1 cellular context compared by ENCODE assay signal in the genomic region with DNA sequence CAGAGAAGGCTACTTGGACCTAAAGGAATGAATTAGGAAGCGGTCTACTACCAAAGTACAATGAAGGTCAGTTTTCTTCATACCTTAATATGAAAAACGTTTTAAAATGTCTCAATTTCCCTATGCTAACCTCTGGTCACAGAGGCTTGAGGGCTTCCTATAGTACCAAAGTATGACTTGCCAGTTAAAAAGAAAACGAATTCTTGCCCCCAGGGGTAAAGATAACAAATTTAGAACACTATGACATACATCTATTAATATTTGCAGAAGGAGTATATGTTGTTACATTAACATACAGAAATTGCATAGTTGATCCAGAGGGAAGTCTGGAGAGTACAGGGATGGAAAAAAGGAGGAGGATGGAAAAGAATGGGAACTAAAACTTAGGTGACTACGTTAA.
TF ChIP-seq lines count a peak whose summit lies in the region.

No MANE protein-coding gene starts in this region.

TF ChIP-seq in A549, 52 proteins besides CTCF, POLR2A, EP300 and RAD21:
- TF ChIP-seq ZC3H11A (IDR thresholded peaks at IDR 0.05) (no peak), FOXS1 (CRISPR knock-in tag; IDR thresholded peaks at IDR 0.05) (no peak), MYC (IDR thresholded peaks at IDR 0.05; ENCODE audit: borderline replicate concordance, low read length) (no peak), GATA3 (IDR thresholded peaks at IDR 0.05; ENCODE audit: borderline replicate concordance) (no peak), CBX8 (IDR thresholded peaks at IDR 0.05) (no peak), POLR2AphosphoS2 (conservative IDR thresholded peaks at IDR 0.05; ENCODE audit: low read length) (no peak)
- TF ChIP-seq, protein P1, sequence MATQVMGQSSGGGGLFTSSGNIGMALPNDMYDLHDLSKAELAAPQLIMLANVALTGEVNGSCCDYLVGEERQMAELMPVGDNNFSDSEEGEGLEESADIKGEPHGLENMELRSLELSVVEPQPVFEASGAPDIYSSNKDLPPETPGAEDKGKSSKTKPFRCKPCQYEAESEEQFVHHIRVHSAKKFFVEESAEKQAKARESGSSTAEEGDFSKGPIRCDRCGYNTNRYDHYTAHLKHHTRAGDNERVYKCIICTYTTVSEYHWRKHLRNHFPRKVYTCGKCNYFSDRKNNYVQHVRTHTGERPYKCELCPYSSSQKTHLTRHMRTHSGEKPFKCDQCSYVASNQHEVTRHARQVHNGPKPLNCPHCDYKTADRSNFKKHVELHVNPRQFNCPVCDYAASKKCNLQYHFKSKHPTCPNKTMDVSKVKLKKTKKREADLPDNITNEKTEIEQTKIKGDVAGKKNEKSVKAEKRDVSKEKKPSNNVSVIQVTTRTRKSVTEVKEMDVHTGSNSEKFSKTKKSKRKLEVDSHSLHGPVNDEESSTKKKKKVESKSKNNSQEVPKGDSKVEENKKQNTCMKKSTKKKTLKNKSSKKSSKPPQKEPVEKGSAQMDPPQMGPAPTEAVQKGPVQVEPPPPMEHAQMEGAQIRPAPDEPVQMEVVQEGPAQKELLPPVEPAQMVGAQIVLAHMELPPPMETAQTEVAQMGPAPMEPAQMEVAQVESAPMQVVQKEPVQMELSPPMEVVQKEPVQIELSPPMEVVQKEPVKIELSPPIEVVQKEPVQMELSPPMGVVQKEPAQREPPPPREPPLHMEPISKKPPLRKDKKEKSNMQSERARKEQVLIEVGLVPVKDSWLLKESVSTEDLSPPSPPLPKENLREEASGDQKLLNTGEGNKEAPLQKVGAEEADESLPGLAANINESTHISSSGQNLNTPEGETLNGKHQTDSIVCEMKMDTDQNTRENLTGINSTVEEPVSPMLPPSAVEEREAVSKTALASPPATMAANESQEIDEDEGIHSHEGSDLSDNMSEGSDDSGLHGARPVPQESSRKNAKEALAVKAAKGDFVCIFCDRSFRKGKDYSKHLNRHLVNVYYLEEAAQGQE (IDR thresholded peaks at IDR 0.05), result no peak
TF ChIP-seq in A549: peak in this region for 0.
